ENCODE assay signal across 18 cellular contexts in genomic region chr6:47970826-47971225, GRCh38.
A peak's percentile ranks its signal among the peaks of the same experiment; 100 is the strongest.
DNase-seq lines count a peak whose midpoint lies in the region; ATAC-seq and TF ChIP-seq lines count a peak whose summit lies in the region.
"Had no signal": no experiment of that assay in that cellular context is flagged by ENCODE, and none has a peak within 500 bp of the region (broad histone marks: within the 10 kb centered on the region; RNA-seq: fewer than 3 reads in every experiment).

No MANE protein-coding gene starts in this region.

- H3K36me3 Mint-ChIP-seq in GM23338 (ENCODE audit: low read depth) = no peaks in the 10 kb centered on the region
- peaks cover 13% of the 10 kb centered on the region for H3K36me3 Mint-ChIP-seq in endothelial cell (ENCODE audit: low read depth, unreplicated experiment)
- peaks cover 4% of the 10 kb centered on the region for H3K36me3 Mint-ChIP-seq in glutamatergic neuron (ENCODE audit: unreplicated experiment)
- H3K36me3 Mint-ChIP-seq: CD8-positive, alpha-beta T cell had no signal

- H3K9me3 ChIP-seq in OCI-LY3 (ENCODE audit: insufficient read depth, low read length) (no peaks in the 10 kb centered on the region), upper lobe of right lung (no peaks in the 10 kb centered on the region)
- H3K9me3 ChIP-seq: A549, Caco-2 had no signal

- no peak overlapping the region for H3K9ac ChIP-seq in OCI-LY3 (ENCODE audit: low read length)
- H3K9ac ChIP-seq: BLaER1 treated with 17β-estradiol and CSF1 and Interleukin-3, amounts not matched to agents 10 nM and 100 nM had no signal

- peaks cover 7% of the 10 kb centered on the region; the same call in 1 of the 2 replicates for H3K9me2 ChIP-seq in GM23338 (ENCODE audit: insufficient read depth)

- H3K4me3 Mint-ChIP-seq in GM23338 = no peak overlapping the region
- no peak overlapping the region for H3K4me3 Mint-ChIP-seq in endothelial cell (ENCODE audit: unreplicated experiment)
- H3K4me3 Mint-ChIP-seq in glutamatergic neuron (ENCODE audit: unreplicated experiment) = no peak overlapping the region
- H3K4me3 Mint-ChIP-seq: B cell; CD4-positive, alpha-beta T cell; CD8-positive, alpha-beta T cell had no signal

- no peak overlapping the region for H3K27ac Mint-ChIP-seq in GM23338
- H3K27ac Mint-ChIP-seq in endothelial cell (ENCODE audit: unreplicated experiment) = peak overlapping the region; percentile 77
- no peak overlapping the region for H3K27ac Mint-ChIP-seq in glutamatergic neuron (ENCODE audit: unreplicated experiment)
- H3K27ac Mint-ChIP-seq: B cell; CD4-positive, alpha-beta T cell; CD8-positive, alpha-beta T cell had no signal

- H3K4me2 ChIP-seq in GM23338 (no peak overlapping the region), OCI-LY3 (ENCODE audit: low read length) (no peak overlapping the region)
- H3K4me2 ChIP-seq: A549; BLaER1 treated with 17β-estradiol and CSF1 and Interleukin-3, amounts not matched to agents 10 nM and 100 nM had no signal

- H3K9me3 Mint-ChIP-seq in GM23338 (no peaks in the 10 kb centered on the region; the same call in 2 of the 3 replicates), endothelial cell (ENCODE audit: unreplicated experiment) (no peaks in the 10 kb centered on the region), glutamatergic neuron (ENCODE audit: unreplicated experiment) (no peaks in the 10 kb centered on the region)
- H3K9me3 Mint-ChIP-seq: CD4-positive, alpha-beta T cell had no signal

- H3K4me1 ChIP-seq in GM23338 (ENCODE audit: insufficient read depth) (no peaks in the 10 kb centered on the region), OCI-LY3 (ENCODE audit: low read length) (peaks cover 8% of the 10 kb centered on the region), upper lobe of right lung (no peaks in the 10 kb centered on the region)
- H3K4me1 ChIP-seq: A549; BLaER1 treated with 17β-estradiol and CSF1 and Interleukin-3, amounts not matched to agents 10 nM and 100 nM; Caco-2 had no signal

- TF ChIP-seq CTCF in GM23338 (conservative IDR thresholded peaks at IDR 0.05; ENCODE audit: low read depth in 2 of 2) (no peak), OCI-LY3 (IDR thresholded peaks at IDR 0.05; ENCODE audit: low read depth, low read length) (no peak), endothelial cell (IDR thresholded peaks at IDR 0.05; ENCODE audit: unreplicated experiment) (no peak), glutamatergic neuron (IDR thresholded peaks at IDR 0.05; ENCODE audit: partially characterized antibody, unreplicated experiment) (no peak), upper lobe of right lung (IDR thresholded peaks at IDR 0.05) (no peak)

- intact Hi-C loops in upper lobe of right lung (cut with DNase I) = no loop called here

- H2AFZ ChIP-seq in GM23338 (peak overlapping the region; percentile 7; the same call in 1 of the 2 replicates), OCI-LY3 (ENCODE audit: low read depth, low read length) (0 out of 2 replicates have a peak overlapping the region, but pooled peaks have one; percentile 13)

- DNase-seq in GM23338 (ENCODE audit: low spot score) (no peak), endothelial cell (ENCODE audit: low spot score) (no peak), glutamatergic neuron (no peak), upper lobe of right lung (no peak)
- DNase-seq: AML-193; Caco-2; Calu3; CD4-positive, alpha-beta T cell; CD8-positive, alpha-beta T cell; DMS79 treated with DMSO at 0.1 percent for 48 hours; GF-D8 had no signal

- H3K36me3 ChIP-seq in GM23338 (ENCODE audit: insufficient read depth) = no peaks in the 10 kb centered on the region
- no peaks in the 10 kb centered on the region for H3K36me3 ChIP-seq in OCI-LY3 (replicated peaks; ENCODE audit: low read depth, low read length)
- no peaks in the 10 kb centered on the region for H3K36me3 ChIP-seq in upper lobe of right lung
- H3K36me3 ChIP-seq: BLaER1 treated with 17β-estradiol and CSF1 and Interleukin-3, amounts not matched to agents 10 nM and 100 nM had no signal

- no peaks in the 10 kb centered on the region for H3F3A ChIP-seq in GM23338 (replicated peaks; ENCODE audit: low read depth)

- no peaks in the 10 kb centered on the region for H4K20me1 ChIP-seq in GM23338 (replicated peaks; ENCODE audit: insufficient read depth)
- no peaks in the 10 kb centered on the region for H4K20me1 ChIP-seq in OCI-LY3 (ENCODE audit: insufficient read depth, low read length)
- H4K20me1 ChIP-seq: BLaER1 treated with 17β-estradiol and CSF1 and Interleukin-3, amounts not matched to agents 10 nM and 100 nM had no signal

- H3K4me3 ChIP-seq in GM23338 (no peak overlapping the region), OCI-LY3 (ENCODE audit: low read length) (no peak overlapping the region), upper lobe of right lung (no peak overlapping the region)
- H3K4me3 ChIP-seq: A549; BLaER1 treated with 17β-estradiol and CSF1 and Interleukin-3, amounts not matched to agents 10 nM and 100 nM had no signal

- H3K27me3 Mint-ChIP-seq in GM23338 (ENCODE audit: insufficient read depth, low read depth, poor library complexity) (no peaks in the 10 kb centered on the region), endothelial cell (ENCODE audit: unreplicated experiment) (peaks cover 2% of the 10 kb centered on the region), glutamatergic neuron (ENCODE audit: unreplicated experiment) (no peaks in the 10 kb centered on the region)
- H3K27me3 Mint-ChIP-seq: B cell; CD4-positive, alpha-beta T cell had no signal

- H3K79me2 ChIP-seq in GM23338 (replicated peaks; ENCODE audit: insufficient read depth) (no peaks in the 10 kb centered on the region), OCI-LY3 (ENCODE audit: low read length) (no peaks in the 10 kb centered on the region)

- H3K27ac ChIP-seq in GM23338 (ENCODE audit: low read depth) (no peak overlapping the region), OCI-LY3 (ENCODE audit: low read length) (no peak overlapping the region), upper lobe of right lung (no peak overlapping the region)
- H3K27ac ChIP-seq: 22Rv1; A549; BLaER1 treated with 17β-estradiol and CSF1 and Interleukin-3, amounts not matched to agents 10 nM and 100 nM; C4-2B had no signal

- ATAC-seq in GM23338 (no peak), HG03139 (IDR thresholded peaks at IDR 0.05; ENCODE audit: unreplicated experiment) (no peak), upper lobe of right lung (no peak)
- ATAC-seq: A549; CD8-positive, alpha-beta T cell had no signal

- H3K27me3 ChIP-seq in GM23338 (ENCODE audit: insufficient read depth) (no peaks in the 10 kb centered on the region), OCI-LY3 (ENCODE audit: low read depth, low read length) (no peaks in the 10 kb centered on the region), upper lobe of right lung (no peaks in the 10 kb centered on the region)
- H3K27me3 ChIP-seq: BLaER1 treated with 17β-estradiol and CSF1 and Interleukin-3, amounts not matched to agents 10 nM and 100 nM had no signal

- H3K4me1 Mint-ChIP-seq in GM23338 (peaks cover 6% of the 10 kb centered on the region; the same call in 2 of the 3 replicates), endothelial cell (ENCODE audit: unreplicated experiment) (peaks cover 26% of the 10 kb centered on the region), glutamatergic neuron (ENCODE audit: low read depth, unreplicated experiment) (peaks cover 2% of the 10 kb centered on the region)
- H3K4me1 Mint-ChIP-seq: B cell had no signal

TF ChIP-seq in GM23338, 12 proteins besides CTCF, POLR2A, EP300 and RAD21 (continues in another document):
- TF ChIP-seq POLR2AphosphoS5 (IDR thresholded peaks at IDR 0.05; ENCODE audit: low read depth) = no peak
